In genomic region chr11:124748481-124749338, GRCh38 we compare ENCODE assay signal across 15 cellular contexts. TPM values are rescaled to one million over a fixed set of nuclear protein-coding genes. Genes with fewer than 3 reads are reported as not detected.
DNase-seq lines count a peak whose midpoint lies in the region; ATAC-seq, FAIRE-seq and TF ChIP-seq lines count a peak whose summit lies in the region.
"Had no signal": no experiment of that assay in that cellular context is flagged by ENCODE, and none has a peak within 500 bp of the region (broad histone marks: within the 10 kb centered on the region; RNA-seq: fewer than 3 reads in every experiment).

No MANE protein-coding gene starts in this region.

- H3K4me1 ChIP-seq in Caco-2 (peaks cover 25% of the 10 kb centered on the region), H1 (replicated peaks in 1 of 4; ENCODE audit: control insufficient read depth in 3 of 4, insufficient read depth in 4 of 4, low read length in 3 of 4) (peaks cover 0 to 31% (median 17%) of the 10 kb centered on the region in 4 experiments; a peak in 6 of 7 replicates), osteoblast (ENCODE audit: insufficient read depth, low read length) (peaks cover 12% of the 10 kb centered on the region)
- H3K4me1 ChIP-seq: HAP-1 had no signal

- no peak overlapping the region for H4K8ac ChIP-seq in H1 (ENCODE audit: extremely low read depth, insufficient read depth, low read length)

- no peak overlapping the region for H3K4ac ChIP-seq in H1 (replicated peaks; ENCODE audit: insufficient read length, low read depth, low read length)

- WGBS in H1 (ENCODE audit: extremely low coverage in 1 of 2, insufficient coverage in 1 of 2, insufficient read length in 1 of 2, insufficient replicate concordance in 2 of 2, low coverage in 1 of 2, low lambda C conversion rate in 2 of 2, missing lambda C conversion rate in 1 of 2), 2 experiments = 48% methylated on average over 12 of the region's 12 CpGs; no CpG with 5 or more reads in 1 of the 2 experiments

- no peak for ATAC-seq in HG03175 (IDR thresholded peaks at IDR 0.05; ENCODE audit: unreplicated experiment)
- ATAC-seq in HG03354 (IDR thresholded peaks at IDR 0.05; ENCODE audit: poor library complexity, severe bottlenecking, unreplicated experiment) = no peak
- ATAC-seq in HG03565 (IDR thresholded peaks at IDR 0.05; ENCODE audit: unreplicated experiment) = no peak

- H3K23ac ChIP-seq in H1 (ENCODE audit: insufficient read length) = no peak overlapping the region

- no peak overlapping the region; the same call in 1 of the 2 replicates for H2BK12ac ChIP-seq in H1 (ENCODE audit: low read depth, low read length)

- TF ChIP-seq POLR2A in H1 (IDR thresholded peaks at IDR 0.05; ENCODE audit: control extremely low read depth in 1 of 2, low read depth in 2 of 2, low read length in 2 of 2) = no peak

- H3K4me2 ChIP-seq in H1 (ENCODE audit: insufficient read depth in 1 of 2, low read depth in 2 of 2, low read length in 2 of 2) (no peak overlapping the region), osteoblast (ENCODE audit: insufficient read depth, low read length) (no peak overlapping the region)

- H4K20me1 ChIP-seq in H1 (replicated peaks in 1 of 2; ENCODE audit: control insufficient read depth in 1 of 2, insufficient read depth in 2 of 2, low read length in 2 of 2) (peaks cover 6 to 25% of the 10 kb centered on the region in 2 experiments), osteoblast (ENCODE audit: insufficient read depth, low read length) (no peaks in the 10 kb centered on the region)

- H3K9me3 Mint-ChIP-seq in Caco-2 (ENCODE audit: unreplicated experiment) = no peaks in the 10 kb centered on the region

- H3K36me3 ChIP-seq in Caco-2 (ENCODE audit: control insufficient read depth, insufficient read depth, low read length) (no peaks in the 10 kb centered on the region), H1 (ENCODE audit: control insufficient read depth in 2 of 4, insufficient read depth in 4 of 4, low read length in 3 of 4) (no peaks in the 10 kb centered on the region), osteoblast (ENCODE audit: insufficient read depth, low read length) (no peaks in the 10 kb centered on the region)
- H3K36me3 ChIP-seq: HAP-1, neutrophil, tibial nerve had no signal

- no peak for DNase-seq in Caco-2
- peak; percentile 22 for DNase-seq in Kasumi-1 (lab: John Stamatoyannopoulos, UW)
- DNase-seq in H1 (ENCODE audit: low read depth in 1 of 2, low spot score in 2 of 2) = no peak
- peak; percentile 88 for DNase-seq in osteoblast (ENCODE audit: insufficient read length, low spot score, missing footprints)
- no peak for DNase-seq in NCI-H2171 treated with DMSO at 0.1 percent for 48 hours (lab: John Stamatoyannopoulos, UW)
- DNase-seq: activated T-cell treated with anti-CD3 and anti-CD28 coated beads, Interleukin-2, amount 50 U/mL, for 1 hour; DMS153; hypothalamus; NCI-H446 treated with DMSO at 0.1 percent for 48 hours had no signal

- peaks cover 11% of the 10 kb centered on the region; the same call in 1 of the 2 replicates for H3K23me2 ChIP-seq in H1 (ENCODE audit: low read depth, low read length)

- H3K14ac ChIP-seq in H1 (ENCODE audit: insufficient read length) = no peak overlapping the region

- H3K4me3 ChIP-seq in Caco-2 (ENCODE audit: low read depth, low read length) (no peak overlapping the region), H1 (ENCODE audit: extremely low read depth in 1 of 4, insufficient read depth in 2 of 4, low read depth in 3 of 4, low read length in 4 of 4) (no peak overlapping the region), osteoblast (ENCODE audit: insufficient read depth, low read length) (no peak overlapping the region)
- H3K4me3 ChIP-seq: HAP-1, tibial nerve had no signal

- H3K27ac ChIP-seq in H1 (ENCODE audit: low read depth, low read length) (no peak overlapping the region), osteoblast (ENCODE audit: low read depth, low read length) (no peak overlapping the region)
- H3K27ac ChIP-seq: neutrophil had no signal

- H3K27me3 Mint-ChIP-seq in Caco-2 (ENCODE audit: insufficient read depth, unreplicated experiment) = no peaks in the 10 kb centered on the region

- H3K4me3 Mint-ChIP-seq in Caco-2 (ENCODE audit: unreplicated experiment) = no peak overlapping the region

- no peaks in the 10 kb centered on the region for H3K9me3 ChIP-seq in Caco-2
- no peaks in the 10 kb centered on the region for H3K9me3 ChIP-seq in H1 (ENCODE audit: insufficient read depth in 2 of 2, low read depth in 1 of 2, low read length in 1 of 2)
- no peaks in the 10 kb centered on the region for H3K9me3 ChIP-seq in osteoblast (ENCODE audit: low read depth, low read length)
- H3K9me3 ChIP-seq: HAP-1, neutrophil, tibial nerve had no signal

- H2BK5ac ChIP-seq in H1 (ENCODE audit: low read depth, low read length) = no peak overlapping the region

- TF ChIP-seq CTCF in Caco-2 (IDR thresholded peaks at IDR 0.05; ENCODE audit: insufficient read depth in 1 of 2, low read depth in 1 of 2, low read length in 1 of 2, severe bottlenecking in 1 of 2, unreplicated experiment in 1 of 2) = no peak
- no peak for TF ChIP-seq CTCF in H1 (IDR thresholded peaks at IDR 0.05; ENCODE audit: control extremely low read depth in 1 of 3, insufficient read depth in 1 of 3, low read depth in 1 of 3, low read length in 3 of 3)
- TF ChIP-seq CTCF in osteoblast (IDR thresholded peaks at IDR 0.05; ENCODE audit: extremely low read depth, low read depth, low read length) = no peak

- H3K36me3 Mint-ChIP-seq in Caco-2 (ENCODE audit: insufficient read depth, unreplicated experiment) = peaks cover 9% of the 10 kb centered on the region

- H3K27me3 ChIP-seq in Caco-2 (replicated peaks; ENCODE audit: control insufficient read depth, insufficient read depth, low read length) (no peaks in the 10 kb centered on the region), H1 (replicated peaks in 1 of 4; ENCODE audit: control insufficient read depth in 3 of 4, extremely low read depth in 1 of 4, insufficient read depth in 3 of 4, low read length in 3 of 4) (peaks cover 91 to 99% (median 97%) of the 10 kb centered on the region in 4 experiments), osteoblast (ENCODE audit: insufficient read depth, low read length) (peaks cover 49% of the 10 kb centered on the region)

- peaks cover 17% of the 10 kb centered on the region for H3K4me1 Mint-ChIP-seq in Caco-2 (ENCODE audit: low read depth, unreplicated experiment)

- peak overlapping the region; percentile 33 for H3K27ac Mint-ChIP-seq in Caco-2 (ENCODE audit: unreplicated experiment)

- no peak for TF ChIP-seq RAD21 in H1 (IDR thresholded peaks at IDR 0.05 in 1 of 2, conservative IDR thresholded peaks at IDR 0.05 in 1 of 2; ENCODE audit: low read depth in 2 of 2, low read length in 2 of 2)

- H3K79me2 ChIP-seq in H1 (ENCODE audit: control insufficient read depth in 1 of 2, insufficient read depth in 2 of 2, low read length in 2 of 2) (no peaks in the 10 kb centered on the region), osteoblast (ENCODE audit: insufficient read depth, low read length) (no peaks in the 10 kb centered on the region)

- H2BK15ac ChIP-seq in H1 (ENCODE audit: low read length) = peak overlapping the region; percentile 66

- FAIRE-seq in H1 (lab: Jason Lieb, UNC) = no peak

- CTCF ChIA-PET in Caco-2 (lab: Charles Lee) (interaction anchor here (0.8 to 2.0 kb wide), 4 partner anchors 10 to 104 kb away, joined by 3 to 20 read pairs (median 8); partner anchors contain the start of gene ESAM), H1 (lab: Charles Lee; ENCODE audit: partially characterized antibody) (interaction anchor here (0.7 to 28.0 kb wide), 10 partner anchors 8 to 118 kb away, joined by 3 to 382 read pairs (median 5); partner anchors contain the start of genes ESAM, NRGN and VSIG2)

- H4K5ac ChIP-seq in H1 (ENCODE audit: insufficient read length, low read depth, low read length) = no peak overlapping the region

- H3K9ac ChIP-seq in H1 (replicated peaks in 1 of 4; ENCODE audit: extremely low read depth in 1 of 4, low read depth in 3 of 4, low read length in 3 of 4) = no peak overlapping the region

- BruUV-seq in Caco-2 (replicated peaks; lab: Mats Ljungman, UMichigan) = no TSS peak

- intact Hi-C loops in Caco-2 (cut with micrococcal nuclease; ENCODE audit: unreplicated experiment) = no loop called here

- no peaks in the 10 kb centered on the region for H3K79me1 ChIP-seq in H1 (ENCODE audit: low read depth, low read length)

- POLR2A ChIA-PET in Caco-2 (lab: Charles Lee) (no interaction called here), H1 (lab: Charles Lee; ENCODE audit: partially characterized antibody) (interaction anchor here (0.9 to 3.0 kb wide), 4 partner anchors 10 to 75 kb away, joined by 4 to 9 read pairs (median 6); partner anchors contain the start of genes SIAE and SPA17)

- H3K56ac ChIP-seq in H1 (replicated peaks; ENCODE audit: insufficient read length, low read depth, low read length) = no peak overlapping the region

- H3K18ac ChIP-seq in H1 (ENCODE audit: extremely low read depth, low read length) = no peak overlapping the region

- TF ChIP-seq EP300 in H1 (IDR thresholded peaks at IDR 0.05; ENCODE audit: borderline replicate concordance in 1 of 2, low read depth in 2 of 2, low read length in 2 of 2) = no peak

- no peak overlapping the region for H2BK20ac ChIP-seq in H1 (ENCODE audit: low read length)

- H4K91ac ChIP-seq in H1 (replicated peaks; ENCODE audit: insufficient read length, low read length) = no peak overlapping the region

- H2AK5ac ChIP-seq in H1 (ENCODE audit: low read depth, low read length) = no peak overlapping the region

- H2AFZ ChIP-seq in H1 (ENCODE audit: low read length) (no peak overlapping the region), osteoblast (ENCODE audit: low read length) (no peak overlapping the region)

- no peak overlapping the region for H2BK120ac ChIP-seq in H1 (replicated peaks; ENCODE audit: low read depth, low read length)

RNA-seq across cellular contexts. Expression of gene VSIG2, which starts 3.3 kb away (rescaled TPM):
- total RNA-seq in Caco-2 (2022) (0.28 TPM in 1 of 2 replicates, not detected in the other), osteoblast (not detected in 2 replicates)
- not detected in 2 replicates for total RNA-seq in H1 (2021; fragmentation: NEBNext Ultra II Directional; extraction: Animal tissue kit (Norgen Biotek cat#: 25700))
- 0.18 and 0.35 TPM in 2 replicates for polyA plus RNA-seq in H1 (2011; rRNA removed)
- polyA plus RNA-seq in H1 (2011; cell fraction: cytosol; rRNA removed) = not detected
- not detected for polyA plus RNA-seq in H1 (2011; cell fraction: nucleus; rRNA removed)
- 0.16 to 0.42 TPM (median 0.28 TPM) in 3 of 4 replicates, not detected in the other for polyA plus RNA-seq in H1 (2012, experiment 1 of 2)
- polyA plus RNA-seq in H1 (2012, experiment 2 of 2) = 0.16 TPM
- not detected for polyA plus RNA-seq in H1 (2013, experiment 1 of 2)
- not detected for polyA plus RNA-seq in H1 (2013, experiment 2 of 2)
- polyA minus RNA-seq in H1 (2011; rRNA and poly(A)+ RNA removed) = not detected in 2 replicates
- polyA minus RNA-seq in H1 (2011; cell fraction: cytosol; rRNA and poly(A)+ RNA removed) = not detected
- not detected for polyA minus RNA-seq in H1 (2011; cell fraction: nucleus; rRNA and poly(A)+ RNA removed)

RNA-seq across cellular contexts. Expression of gene NRGN, which starts 9.0 kb away (rescaled TPM):
- total RNA-seq in Caco-2 (2022) = 5.7 and 7.8 TPM in 2 replicates
- total RNA-seq in H1 (2021; fragmentation: NEBNext Ultra II Directional; extraction: Animal tissue kit (Norgen Biotek cat#: 25700)) = 0.60 and 0.75 TPM in 2 replicates
- 1.0 and 1.5 TPM in 2 replicates for polyA plus RNA-seq in H1 (2011; rRNA removed)
- 0.54 TPM for polyA plus RNA-seq in H1 (2011; cell fraction: cytosol; rRNA removed)
- polyA plus RNA-seq in H1 (2011; cell fraction: nucleus; rRNA removed) = 1.7 TPM
- 0.76 to 1.2 TPM (median 0.92 TPM) in 4 replicates for polyA plus RNA-seq in H1 (2012, experiment 1 of 2)
- polyA plus RNA-seq in H1 (2012, experiment 2 of 2) = 0.89 TPM
- 1.2 TPM for polyA plus RNA-seq in H1 (2013, experiment 1 of 2)
- 0.83 TPM for polyA plus RNA-seq in H1 (2013, experiment 2 of 2)
- polyA minus RNA-seq in H1 (2011; rRNA and poly(A)+ RNA removed) = 0.38 TPM in 1 of 2 replicates, not detected in the other
- not detected for polyA minus RNA-seq in H1 (2011; cell fraction: cytosol; rRNA and poly(A)+ RNA removed)
- not detected for polyA minus RNA-seq in H1 (2011; cell fraction: nucleus; rRNA and poly(A)+ RNA removed)
- under 0.01 TPM in 1 of 2 replicates, not detected in the other for total RNA-seq in osteoblast

RNA-seq across cellular contexts. Expression of gene ESAM, which starts 13.4 kb away (rescaled TPM):
- total RNA-seq in Caco-2 (2022) = 5.3 and 6.1 TPM in 2 replicates
- 0.17 TPM in 1 of 2 replicates, not detected in the other for total RNA-seq in H1 (2021; fragmentation: NEBNext Ultra II Directional; extraction: Animal tissue kit (Norgen Biotek cat#: 25700))
- 0.09 and 0.19 TPM in 2 replicates for polyA plus RNA-seq in H1 (2011; rRNA removed)
- polyA plus RNA-seq in H1 (2011; cell fraction: cytosol; rRNA removed) = 0.21 TPM
- polyA plus RNA-seq in H1 (2011; cell fraction: nucleus; rRNA removed) = 0.91 TPM
- 0.10 to 0.31 TPM (median 0.22 TPM) in 4 replicates for polyA plus RNA-seq in H1 (2012, experiment 1 of 2)
- polyA plus RNA-seq in H1 (2012, experiment 2 of 2) = 0.26 TPM
- polyA plus RNA-seq in H1 (2013, experiment 1 of 2) = 0.39 TPM
- 0.26 TPM for polyA plus RNA-seq in H1 (2013, experiment 2 of 2)
- 0.32 TPM in 1 of 2 replicates, not detected in the other for polyA minus RNA-seq in H1 (2011; rRNA and poly(A)+ RNA removed)
- polyA minus RNA-seq in H1 (2011; cell fraction: cytosol; rRNA and poly(A)+ RNA removed) = not detected
- not detected for polyA minus RNA-seq in H1 (2011; cell fraction: nucleus; rRNA and poly(A)+ RNA removed)
- total RNA-seq in osteoblast = under 0.01 and 0.29 TPM in 2 replicates

RNA-seq across cellular contexts. Expression of gene MSANTD2, which starts 51.5 kb away (rescaled TPM):
- total RNA-seq in Caco-2 (2022) (28.3 and 33.2 TPM in 2 replicates), osteoblast (10.6 and 10.9 TPM in 2 replicates)
- 15.9 and 17.3 TPM in 2 replicates for total RNA-seq in H1 (2021; fragmentation: NEBNext Ultra II Directional; extraction: Animal tissue kit (Norgen Biotek cat#: 25700))
- 5.6 and 8.2 TPM in 2 replicates for polyA plus RNA-seq in H1 (2011; rRNA removed)
- polyA plus RNA-seq in H1 (2011; cell fraction: cytosol; rRNA removed) = 10.5 TPM
- polyA plus RNA-seq in H1 (2011; cell fraction: nucleus; rRNA removed) = 10.8 TPM
- 8.2 to 13.3 TPM (median 10.5 TPM) in 4 replicates for polyA plus RNA-seq in H1 (2012, experiment 1 of 2)
- 5.9 TPM for polyA plus RNA-seq in H1 (2012, experiment 2 of 2)
- polyA plus RNA-seq in H1 (2013, experiment 1 of 2) = 13.3 TPM
- 12.5 TPM for polyA plus RNA-seq in H1 (2013, experiment 2 of 2)
- 4.2 and 4.6 TPM in 2 replicates for polyA minus RNA-seq in H1 (2011; rRNA and poly(A)+ RNA removed)
- 9.2 TPM for polyA minus RNA-seq in H1 (2011; cell fraction: cytosol; rRNA and poly(A)+ RNA removed)
- polyA minus RNA-seq in H1 (2011; cell fraction: nucleus; rRNA and poly(A)+ RNA removed) = 17.6 TPM

Comparison
In these comparisons a context has a peak if more than half of its experiments do, and no peak if none do; other contexts are left out.
1. DNase-seq: peak in Kasumi-1 (2 of 2) and osteoblast (single experiment); none in Caco-2 (0 of 2), H1 (0 of 2) and NCI-H2171 treated with DMSO at 0.1 percent for 48 hours (single experiment).